ENCODE assay signal across 8 cellular contexts in the genomic region with DNA sequence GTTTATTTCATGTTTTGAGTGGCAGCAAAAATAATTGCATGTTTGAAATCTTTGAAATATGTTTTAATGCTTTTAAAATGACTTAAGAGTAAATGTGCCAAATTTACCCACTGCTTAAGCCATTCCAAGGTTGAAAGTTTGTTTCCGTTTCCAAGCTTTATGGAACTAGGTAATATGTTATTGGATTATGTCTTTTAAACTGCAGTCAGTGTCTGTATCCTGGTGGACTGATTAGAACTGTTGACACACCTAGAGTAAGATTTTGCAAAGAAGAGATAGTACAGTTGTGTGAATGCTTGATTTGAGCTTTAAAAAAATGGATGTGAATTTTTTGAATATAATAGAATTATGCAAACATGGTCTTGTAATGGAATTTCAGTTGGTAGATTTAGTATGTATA.
"Had no signal": no experiment of that assay in that cellular context is flagged by ENCODE, and none has a peak within 500 bp of the region (broad histone marks: within the 10 kb centered on the region; RNA-seq: fewer than 3 reads in every experiment).

No MANE protein-coding gene starts in this region.

- ATAC-seq: GM12878 had no signal

- FAIRE-seq: G401.6, GM12878, GM12891, GM12892, GM18507, GM19239 had no signal

- H3K4me3 ChIP-seq: GM12878 had no signal

- DNase-seq: GDM1, GF-D8 had no signal
